27 cellular contexts compared by ENCODE assay signal in genomic region chr5:140561753-140562523, GRCh38. TPM values are rescaled to one million over a fixed set of nuclear protein-coding genes. Genes with fewer than 3 reads are reported as not detected.
DNase-seq lines count a peak whose midpoint lies in the region; ATAC-seq and TF ChIP-seq lines count a peak whose summit lies in the region.
"Had no signal": no experiment of that assay in that cellular context is flagged by ENCODE, and none has a peak within 500 bp of the region (broad histone marks: within the 10 kb centered on the region; RNA-seq: fewer than 3 reads in every experiment).

No MANE protein-coding gene starts in this region.

- peaks cover 0 to 37% of the 10 kb centered on the region in 2 donors for H3K4me1 ChIP-seq in right atrium auricular region
- H3K4me1 ChIP-seq in right cardiac atrium (ENCODE audit: control insufficient read depth, insufficient read depth, low read length): peaks cover 8% of the 10 kb centered on the region
- H3K4me1 ChIP-seq in adrenal gland (replicated peaks in 1 of 2): peaks cover 29 to 47% of the 10 kb centered on the region in 2 donors
- H3K4me1 ChIP-seq in smooth muscle cell (ENCODE audit: low read depth): peaks cover 14% of the 10 kb centered on the region

- no peak overlapping the region for H3K9ac ChIP-seq in smooth muscle cell (ENCODE audit: low read depth)
- H3K9ac ChIP-seq: SK-N-SH had no signal

- intact Hi-C loops in right cardiac atrium (cut with DNase I): loop anchor here in 1 of 4 donors (10.0 kb wide), 1 partner anchor 73 kb away; the partner anchor contains the start of genes CD14 and TMCO6
- intact Hi-C loops in adrenal gland (cut with DNase I): no loop called here

- no peak for ATAC-seq in right cardiac atrium
- ATAC-seq in GM21737 (IDR thresholded peaks at IDR 0.05; ENCODE audit: unreplicated experiment): no peak
- ATAC-seq: activated CD4-positive, CD25-positive, alpha-beta regulatory T cell treated with anti-CD3 and anti-CD28 coated beads, Interleukin-2, amount 50 U/mL, for 24 hours; activated naive CD4-positive, alpha-beta T cell treated with anti-CD3 and anti-CD28 coated beads, Interleukin-2, amount 50 U/mL, for 72 hours; left cardiac atrium had no signal

- no peak overlapping the region for H3K4me2 ChIP-seq in smooth muscle cell

- no peak overlapping the region for H3K27ac Mint-ChIP-seq in nephron
- H3K27ac Mint-ChIP-seq: activated CD4-positive, alpha-beta memory T cell treated with anti-CD3 and anti-CD28 coated beads for 36 hours had no signal

- no peaks in the 10 kb centered on the region for H3K9me3 Mint-ChIP-seq in nephron
- H3K9me3 Mint-ChIP-seq: activated CD4-positive, alpha-beta memory T cell treated with anti-CD3 and anti-CD28 coated beads for 36 hours; activated naive CD4-positive, alpha-beta T cell treated with anti-CD3 and anti-CD28 coated beads, Interleukin-2, amount 50 U/mL, for 72 hours; type B pancreatic cell had no signal

- H3K27me3 ChIP-seq in right atrium auricular region (no peaks in the 10 kb centered on the region), right cardiac atrium (ENCODE audit: control insufficient read depth, insufficient read depth) (no peaks in the 10 kb centered on the region), adrenal gland (no peaks in the 10 kb centered on the region), smooth muscle cell (ENCODE audit: low read depth) (no peaks in the 10 kb centered on the region)

- peaks cover 4% of the 10 kb centered on the region for H3K36me3 ChIP-seq in right atrium auricular region
- H3K36me3 ChIP-seq in adrenal gland (replicated peaks in 1 of 2): peaks cover 0 to 17% of the 10 kb centered on the region in 2 donors
- H3K36me3 ChIP-seq in smooth muscle cell (ENCODE audit: low read depth): no peaks in the 10 kb centered on the region

- no peaks in the 10 kb centered on the region for H3F3A ChIP-seq in smooth muscle cell (ENCODE audit: low read depth)

- H3K27ac ChIP-seq in right atrium auricular region (no peak overlapping the region), right cardiac atrium (ENCODE audit: low read length) (no peak overlapping the region), adrenal gland (peak overlapping the region in 3 of 5 donors; percentile 28 to 74 (median 34)), smooth muscle cell (ENCODE audit: low read depth) (no peak overlapping the region)
- H3K27ac ChIP-seq: skin epidermis had no signal

- H3K4me1 Mint-ChIP-seq in nephron: peaks cover 52% of the 10 kb centered on the region

- no peak for TF ChIP-seq CTCF in right atrium auricular region (IDR thresholded peaks at IDR 0.05)
- TF ChIP-seq CTCF in adrenal gland (IDR thresholded peaks at IDR 0.05): no peak
- no peak for TF ChIP-seq CTCF in nephron (IDR thresholded peaks at IDR 0.05; ENCODE audit: unreplicated experiment in 3 of 3)
- no peak for TF ChIP-seq CTCF in smooth muscle cell (IDR thresholded peaks at IDR 0.05; ENCODE audit: borderline replicate concordance, insufficient read depth, poor library complexity, severe bottlenecking)

- H4K20me1 ChIP-seq in smooth muscle cell (ENCODE audit: low read depth): no peaks in the 10 kb centered on the region

- no peaks in the 10 kb centered on the region for H3K9me3 ChIP-seq in right atrium auricular region
- no peaks in the 10 kb centered on the region for H3K9me3 ChIP-seq in right cardiac atrium (ENCODE audit: control insufficient read depth, low read length)
- H3K9me3 ChIP-seq in adrenal gland (replicated peaks in 1 of 3): no peaks in the 10 kb centered on the region
- H3K9me3 ChIP-seq in smooth muscle cell (replicated peaks; ENCODE audit: low read depth): no peaks in the 10 kb centered on the region
- H3K9me3 ChIP-seq: SK-N-SH had no signal

- H3K4me3 ChIP-seq in right atrium auricular region (no peak overlapping the region), right cardiac atrium (ENCODE audit: low read length) (no peak overlapping the region), adrenal gland (no peak overlapping the region), smooth muscle cell (no peak overlapping the region)
- H3K4me3 ChIP-seq: skin epidermis had no signal

- WGBS in right cardiac atrium: 90% methylated on average over 10 of the region's 10 CpGs
- WGBS in adrenal gland, 4 donors: 73 to 95% (median 86%) methylated on average over 4 to 10 of the region's 10 CpGs
- WGBS in smooth muscle cell (ENCODE audit: low lambda C conversion rate): 98% methylated on average over 10 of the region's 10 CpGs

- H2AFZ ChIP-seq in smooth muscle cell (ENCODE audit: low read depth): no peak overlapping the region

- peaks cover 28% of the 10 kb centered on the region for H3K79me2 ChIP-seq in smooth muscle cell (ENCODE audit: low read depth)

- peak overlapping the region; percentile 92 to 99 (median 96) for H3K4me3 Mint-ChIP-seq in nephron

- DNase-seq in right atrium auricular region (ENCODE audit: low spot score): peak; percentile 36
- DNase-seq in right cardiac atrium: no peak
- DNase-seq in adrenal gland: peak in 1 of 7 donors; percentile 50
- no peak for DNase-seq in T-helper 2 cell
- DNase-seq in effector CD8-positive, alpha-beta T cell (lab: John Stamatoyannopoulos, UW): no peak
- no peak for DNase-seq in smooth muscle cell (lab: John Stamatoyannopoulos, UW; ENCODE audit: unreplicated experiment)
- DNase-seq: activated CD4-positive, alpha-beta memory T cell treated with anti-CD3 and anti-CD28 coated beads for 36 hours; anterior cingulate cortex; DMS153; HCEC 1CT; hippocampal formation; Karpas-422; left cardiac atrium; mammary epithelial cell; NCI-H1417; NCI-H2029 treated with DMSO at 0.1 percent for 48 hours; NCI-H526 treated with DMSO at 0.1 percent for 48 hours; NK-92 treated with Interleukin-12 subunit alpha and Interleukin-12 subunit beta, amount 100 ng/mL, for 24 hours; SK-N-SH; stimulated activated naive CD4-positive, alpha-beta T cell had no signal

- no peak for TF ChIP-seq POLR2A in adrenal gland (IDR thresholded peaks at IDR 0.05)

- peaks cover 4% of the 10 kb centered on the region for H3K27me3 Mint-ChIP-seq in nephron (ENCODE audit: low read depth)
- H3K27me3 Mint-ChIP-seq: activated CD4-positive, alpha-beta memory T cell treated with anti-CD3 and anti-CD28 coated beads for 36 hours; type B pancreatic cell had no signal

- peaks cover 15% of the 10 kb centered on the region for H3K36me3 Mint-ChIP-seq in nephron (ENCODE audit: low read depth)

RNA-seq across cellular contexts. Expression of gene APBB3, which starts 2.5 kb away (rescaled TPM):
- 1 to 10 TPM; 7.4 to 8.3 TPM for total RNA-seq in right atrium auricular region
- 10 to 100 TPM; 13.2 to 19.2 (median 16.0) TPM for total RNA-seq in right cardiac atrium
- polyA plus RNA-seq in right cardiac atrium: 16.7 TPM
- total RNA-seq in adrenal gland: 10 to 100 TPM; 14.0 to 61.2 (median 36.1) TPM
- 100 to 1,000 TPM in 2 of 3 donors, 10 to 100 TPM in 1; 25.6 to 163 (median 142) TPM for polyA plus RNA-seq in adrenal gland
- total RNA-seq in smooth muscle cell: 11.5 and 19.0 TPM in 2 replicates
- polyA plus RNA-seq in smooth muscle cell: 18.8 and 28.3 TPM in 2 replicates

RNA-seq across cellular contexts. Expression of gene SLC35A4, which starts 2.7 kb away (rescaled TPM):
- total RNA-seq in right atrium auricular region (10 to 100 TPM; 47.4 to 63.9 TPM), right cardiac atrium (10 to 100 TPM; 58.2 to 77.3 (median 71.0) TPM), adrenal gland (100 to 1,000 TPM in 3 of 8 donors, 10 to 100 TPM in 5; 73.8 to 133 (median 90.2) TPM), smooth muscle cell (38.1 and 42.7 TPM in 2 replicates)
- polyA plus RNA-seq in right cardiac atrium (44.6 TPM), adrenal gland (100 to 1,000 TPM in 1 of 3 donors, 10 to 100 TPM in 2; 42.1 to 135 (median 45.0) TPM), smooth muscle cell (75.4 and 82.9 TPM in 2 replicates)

RNA-seq across cellular contexts. Expression of gene SRA1, which starts 4.7 kb away (rescaled TPM):
- total RNA-seq in right atrium auricular region (10 to 100 TPM; 24.6 to 27.9 TPM), right cardiac atrium (10 to 100 TPM; 25.9 to 32.7 (median 28.2) TPM), adrenal gland (100 to 1,000 TPM in 1 of 8 donors, 10 to 100 TPM in 7; 31.3 to 156 (median 45.0) TPM), smooth muscle cell (44.6 and 61.4 TPM in 2 replicates)
- polyA plus RNA-seq in right cardiac atrium (31.1 TPM), adrenal gland (100 to 1,000 TPM in 2 of 3 donors, 10 to 100 TPM in 1; 96.3 to 115 (median 101) TPM), smooth muscle cell (144 and 146 TPM in 2 replicates)

RNA-seq across cellular contexts. Expression of gene EIF4EBP3, which starts 14.5 kb away (rescaled TPM):
- 10 to 100 TPM; 12.8 to 16.8 TPM for total RNA-seq in right atrium auricular region
- total RNA-seq in right cardiac atrium: 10 to 100 TPM; 11.2 to 24.0 (median 13.2) TPM
- polyA plus RNA-seq in right cardiac atrium: 24.6 TPM
- total RNA-seq in adrenal gland: 10 to 100 TPM in 7 of 8 donors, 1 to 10 TPM in 1; 7.3 to 80.5 (median 40.7) TPM
- 100 to 1,000 TPM in 2 of 3 donors, 1 to 10 TPM in 1; 7.9 to 158 (median 121) TPM for polyA plus RNA-seq in adrenal gland
- total RNA-seq in smooth muscle cell: not detected in 2 replicates
- polyA plus RNA-seq in smooth muscle cell: 3.4 and 4.1 TPM in 2 replicates
- total RNA-seq: A172 had no signal

Comparison
In these comparisons a context has a peak if more than half of its experiments do, and no peak if none do; other contexts are left out.
1. H3K27ac ChIP-seq: peak in adrenal gland (3 of 5); none in right atrium auricular region (0 of 2), right cardiac atrium (single experiment) and smooth muscle cell (single experiment).